Comparison of ENCODE assay signal across 14 cellular contexts in genomic region chr1:6181347-6181770, GRCh38. TPM values are rescaled to one million over a fixed set of nuclear protein-coding genes. Genes with fewer than 3 reads are reported as not detected.
DNase-seq lines count a peak whose midpoint lies in the region; ATAC-seq, FAIRE-seq and TF ChIP-seq lines count a peak whose summit lies in the region.
"Had no signal": no experiment of that assay in that cellular context is flagged by ENCODE, and none has a peak within 500 bp of the region (broad histone marks: within the 10 kb centered on the region; RNA-seq: fewer than 3 reads in every experiment).

No MANE protein-coding gene starts in this region.

- peak overlapping the region; percentile 45; the same call in 1 of the 2 replicates for H3K4me3 ChIP-seq in iPS-20b (ENCODE audit: low read length)

- no peaks in the 10 kb centered on the region for H3K9me3 ChIP-seq in iPS-20b (ENCODE audit: insufficient read depth, low read depth, low read length)
- H3K9me3 ChIP-seq: ascending aorta, transverse colon had no signal

- H3K4me3 Mint-ChIP-seq in activated naive CD4-positive, alpha-beta T cell treated with anti-CD3 and anti-CD28 coated beads, Interleukin-2, amount 50 U/mL, for 24 hours: peak overlapping the region; percentile 71
- peak overlapping the region; percentile 55 to 73 (median 61) for H3K4me3 Mint-ChIP-seq in T-cell
- peak overlapping the region; percentile 77 for H3K4me3 Mint-ChIP-seq in type B pancreatic cell

- POLR2A ChIA-PET in T-cell (lab: Charles Lee): interaction anchor here in 1 of 2 donors (0.6 kb wide), 1 partner anchor 9 kb away, joined by 3 read pairs; no protein-coding TSS in a partner anchor

- CTCF ChIA-PET in T-cell (lab: Charles Lee): no interaction called here

- FAIRE-seq in RCC 7860 (lab: Jason Lieb, UNC): no peak

- DNase-seq in activated naive CD4-positive, alpha-beta T cell treated with Interleukin-2 at 50 U/mL for 16 hours: no peak
- DNase-seq in T-cell (no peak), type B pancreatic cell (ENCODE audit: extremely low spot score, unreplicated experiment) (no peak), NCI-H1417 (lab: John Stamatoyannopoulos, UW) (no peak), NCI-H2171 (lab: John Stamatoyannopoulos, UW) (no peak), RCC 7860 (ENCODE audit: low spot score) (no peak)
- DNase-seq: midbrain, NCI-H526 treated with DMSO at 0.1 percent for 48 hours, right cardiac atrium, SW 1271, transverse colon had no signal

- no peak overlapping the region for H3K27ac ChIP-seq in iPS-20b (ENCODE audit: low read length)
- H3K27ac ChIP-seq: transverse colon had no signal

- peaks cover 74% of the 10 kb centered on the region for H3K27me3 ChIP-seq in iPS-20b (ENCODE audit: insufficient read depth, low read length)
- H3K27me3 ChIP-seq: ascending aorta had no signal

- no peak overlapping the region for H3K27ac Mint-ChIP-seq in activated naive CD4-positive, alpha-beta T cell treated with anti-CD3 and anti-CD28 coated beads, Interleukin-2, amount 50 U/mL, for 24 hours
- peak overlapping the region in 1 of 2 donors; percentile 21 for H3K27ac Mint-ChIP-seq in T-cell
- H3K27ac Mint-ChIP-seq in type B pancreatic cell: no peak overlapping the region

- no peak for TF ChIP-seq CTCF in type B pancreatic cell (conservative IDR thresholded peaks at IDR 0.05)

- H3K27me3 Mint-ChIP-seq in activated naive CD4-positive, alpha-beta T cell treated with anti-CD3 and anti-CD28 coated beads, Interleukin-2, amount 50 U/mL, for 24 hours: peaks cover 26% of the 10 kb centered on the region
- H3K27me3 Mint-ChIP-seq in T-cell (peaks cover 37 to 48% of the 10 kb centered on the region in 2 donors), type B pancreatic cell (peaks cover 38% of the 10 kb centered on the region)

- H3K36me3 Mint-ChIP-seq in activated naive CD4-positive, alpha-beta T cell treated with anti-CD3 and anti-CD28 coated beads, Interleukin-2, amount 50 U/mL, for 24 hours: no peaks in the 10 kb centered on the region
- H3K36me3 Mint-ChIP-seq in T-cell (peaks cover 3% of the 10 kb centered on the region), type B pancreatic cell (peaks cover 17% of the 10 kb centered on the region)

- peaks cover 28% of the 10 kb centered on the region for H3K4me1 Mint-ChIP-seq in activated naive CD4-positive, alpha-beta T cell treated with anti-CD3 and anti-CD28 coated beads, Interleukin-2, amount 50 U/mL, for 24 hours
- H3K4me1 Mint-ChIP-seq in T-cell (peaks cover 32 to 47% (median 35%) of the 10 kb centered on the region in 3 donors), type B pancreatic cell (ENCODE audit: unreplicated experiment) (peaks cover 12% of the 10 kb centered on the region)

- peaks cover 20% of the 10 kb centered on the region for H3K36me3 ChIP-seq in iPS-20b (ENCODE audit: insufficient read depth, low read depth, low read length)
- H3K36me3 ChIP-seq: transverse colon had no signal

- H3K9ac ChIP-seq in iPS-20b (ENCODE audit: low read depth, low read length): no peak overlapping the region

- peaks cover 7% of the 10 kb centered on the region for H3K4me1 ChIP-seq in iPS-20b (ENCODE audit: insufficient read depth, low read length)

- ATAC-seq in T-cell (replicated peaks in 1 of 4): no peak

- no peaks in the 10 kb centered on the region for H3K9me3 Mint-ChIP-seq in activated naive CD4-positive, alpha-beta T cell treated with anti-CD3 and anti-CD28 coated beads, Interleukin-2, amount 50 U/mL, for 24 hours
- H3K9me3 Mint-ChIP-seq in T-cell (no peaks in the 10 kb centered on the region), type B pancreatic cell (no peaks in the 10 kb centered on the region)

RNA-seq across cellular contexts. Expression of gene CHD5, which starts 1.2 kb away (rescaled TPM):
- total RNA-seq in T-cell: under 1 TPM; 0.05 to 0.23 (median 0.16) TPM
- 0.70 and 3.0 TPM in 2 replicates for total RNA-seq in type B pancreatic cell (ENCODE audit: low replicate concordance)

RNA-seq across cellular contexts. Expression of gene RPL22, which starts 18.0 kb away (rescaled TPM):
- total RNA-seq in T-cell (100 to 1,000 TPM; 448 to 621 (median 462) TPM), type B pancreatic cell (ENCODE audit: low replicate concordance) (499 and 541 TPM in 2 replicates)

RNA-seq across cellular contexts. Expression of gene RNF207, which starts 24.6 kb away (rescaled TPM):
- total RNA-seq in T-cell (1 to 10 TPM; 4.7 to 9.7 (median 6.9) TPM), type B pancreatic cell (ENCODE audit: low replicate concordance) (34.5 and 37.0 TPM in 2 replicates)

RNA-seq across cellular contexts. Expression of gene ICMT, which starts 54.4 kb away (rescaled TPM):
- total RNA-seq in T-cell (10 to 100 TPM in 4 of 5 donors, 1 to 10 TPM in 1; 9.6 to 24.0 (median 20.7) TPM), type B pancreatic cell (ENCODE audit: low replicate concordance) (56.6 and 63.5 TPM in 2 replicates)
